ENCODE assay signal across 13 cellular contexts in the genomic region with DNA sequence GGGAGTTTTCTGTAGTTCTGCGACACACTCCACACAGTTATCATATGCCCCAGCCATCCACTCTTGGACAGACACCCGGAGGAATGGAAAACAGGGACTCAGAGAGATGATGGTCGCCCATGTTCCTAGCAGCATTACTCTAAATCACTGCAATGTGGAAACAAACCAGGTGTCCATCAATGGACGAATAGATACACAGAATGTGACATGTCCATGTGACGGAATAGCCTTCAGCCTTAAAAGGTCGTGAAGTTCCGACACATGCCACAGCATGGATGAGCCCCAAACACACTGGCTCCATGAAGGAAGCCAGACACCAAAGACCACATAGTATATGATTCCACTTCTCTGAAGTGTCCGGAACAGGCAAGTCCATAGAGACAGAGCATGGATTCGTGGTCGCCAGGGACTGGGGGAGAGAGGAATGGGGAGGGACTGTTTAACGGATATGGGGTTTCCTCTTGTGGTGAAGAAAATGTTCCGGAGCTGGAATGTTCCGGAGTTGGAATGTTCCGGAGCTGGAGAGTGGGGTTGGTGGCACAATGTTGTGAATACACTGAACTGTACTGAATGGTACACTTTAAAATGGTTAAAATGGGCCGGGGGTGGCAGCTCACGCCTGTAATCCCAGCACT. TPM values are rescaled to one million over a fixed set of nuclear protein-coding genes. Genes with fewer than 3 reads are reported as not detected.
DNase-seq lines count a peak whose midpoint lies in the region; ATAC-seq and TF ChIP-seq lines count a peak whose summit lies in the region.
"Had no signal": no experiment of that assay in that cellular context is flagged by ENCODE, and none has a peak within 500 bp of the region (broad histone marks: within the 10 kb centered on the region; RNA-seq: fewer than 3 reads in every experiment).

No MANE protein-coding gene starts in this region.

- peaks cover 81% of the 10 kb centered on the region for H3K4me1 Mint-ChIP-seq in central memory CD8-positive, alpha-beta T cell
- H3K4me1 Mint-ChIP-seq in naive thymus-derived CD4-positive, alpha-beta T cell: peaks cover 32 to 83% (median 57%) of the 10 kb centered on the region in 7 donors

- ATAC-seq in right cardiac atrium (peak; percentile 2 to 43), Right ventricle myocardium inferior (no peak), left lung (no peak), GM21528 (IDR thresholded peaks at IDR 0.05; ENCODE audit: low FRiP score, unreplicated experiment) (no peak), HG03460 (IDR thresholded peaks at IDR 0.05; ENCODE audit: unreplicated experiment) (no peak)
- ATAC-seq in central memory CD8-positive, alpha-beta T cell (replicated peaks; ENCODE audit: extremely low read depth, poor library complexity, severe bottlenecking): no peak
- ATAC-seq in naive thymus-derived CD4-positive, alpha-beta T cell: no peak

- H3K36me3 ChIP-seq in naive thymus-derived CD4-positive, alpha-beta T cell (ENCODE audit: control insufficient read depth in 2 of 3, insufficient read depth in 3 of 3, low read length in 3 of 3): no peaks in the 10 kb centered on the region
- H3K36me3 ChIP-seq in vagina: no peaks in the 10 kb centered on the region
- H3K36me3 ChIP-seq in left lung: no peaks in the 10 kb centered on the region

- no peak for TF ChIP-seq POLR2A in vagina (IDR thresholded peaks at IDR 0.05)

- CTCF ChIA-PET in naive thymus-derived CD4-positive, alpha-beta T cell (lab: Charles Lee): interaction anchor here (0.6 to 2.3 kb wide), 5 partner anchors 21 to 165 kb away, joined by 3 to 9 read pairs (median 3); a partner anchor contains a TSS

- H3K27me3 ChIP-seq in right cardiac atrium (ENCODE audit: control insufficient read depth, insufficient read depth) (no peaks in the 10 kb centered on the region), vagina (no peaks in the 10 kb centered on the region), left lung (no peaks in the 10 kb centered on the region)
- H3K27me3 ChIP-seq in naive thymus-derived CD4-positive, alpha-beta T cell (ENCODE audit: control insufficient read depth in 2 of 2, insufficient read depth in 2 of 2, low read length in 2 of 2): no peaks in the 10 kb centered on the region
- H3K27me3 ChIP-seq: dorsolateral prefrontal cortex had no signal

- no peaks in the 10 kb centered on the region for H3K27me3 Mint-ChIP-seq in central memory CD8-positive, alpha-beta T cell
- peaks cover 0 to 3% (median 0%) of the 10 kb centered on the region in 5 donors for H3K27me3 Mint-ChIP-seq in naive thymus-derived CD4-positive, alpha-beta T cell
- H3K27me3 Mint-ChIP-seq: activated naive CD4-positive, alpha-beta T cell treated with anti-CD3 and anti-CD28 coated beads, Interleukin-2, amount 50 U/mL, for 24 hours had no signal

- peaks cover 26% of the 10 kb centered on the region for H3K36me3 Mint-ChIP-seq in central memory CD8-positive, alpha-beta T cell (ENCODE audit: insufficient read depth)
- H3K36me3 Mint-ChIP-seq in naive thymus-derived CD4-positive, alpha-beta T cell: peaks cover 0 to 16% (median 0%) of the 10 kb centered on the region in 5 donors
- H3K36me3 Mint-ChIP-seq: activated naive CD4-positive, alpha-beta T cell treated with anti-CD3 and anti-CD28 coated beads, Interleukin-2, amount 50 U/mL, for 24 hours had no signal

- H3K4me3 ChIP-seq in right cardiac atrium (ENCODE audit: low read length) (no peak overlapping the region), vagina (no peak overlapping the region), left lung (no peak overlapping the region)
- H3K4me3 ChIP-seq in naive thymus-derived CD4-positive, alpha-beta T cell (ENCODE audit: low read length): no peak overlapping the region
- H3K4me3 ChIP-seq: dorsolateral prefrontal cortex had no signal

- POLR2A ChIA-PET in naive thymus-derived CD4-positive, alpha-beta T cell (lab: Charles Lee): interaction anchor here (0.8 to 1.8 kb wide), 4 partner anchors 10 to 32 kb away, joined by 3 to 6 read pairs (median 4); a partner anchor contains a TSS

- H3K9me3 ChIP-seq in right cardiac atrium (ENCODE audit: control insufficient read depth, low read length) (no peaks in the 10 kb centered on the region), vagina (no peaks in the 10 kb centered on the region), left lung (no peaks in the 10 kb centered on the region)
- H3K9me3 ChIP-seq in naive thymus-derived CD4-positive, alpha-beta T cell (ENCODE audit: control insufficient read depth in 2 of 3, low read length in 3 of 3): no peaks in the 10 kb centered on the region

- TF ChIP-seq CTCF in vagina (IDR thresholded peaks at IDR 0.05) (no peak), left lung (IDR thresholded peaks at IDR 0.05) (no peak)

- H3K27ac Mint-ChIP-seq in central memory CD8-positive, alpha-beta T cell (ENCODE audit: low read depth): peak overlapping the region; percentile 55
- H3K27ac Mint-ChIP-seq in naive thymus-derived CD4-positive, alpha-beta T cell: peak overlapping the region in 7 of 9 donors; percentile 3 to 100 (median 54)
- H3K27ac Mint-ChIP-seq: activated naive CD4-positive, alpha-beta T cell treated with anti-CD3 and anti-CD28 coated beads, Interleukin-2, amount 50 U/mL, for 24 hours had no signal

- H3K9me3 Mint-ChIP-seq in central memory CD8-positive, alpha-beta T cell: no peaks in the 10 kb centered on the region
- peaks cover 0 to 2% (median 0%) of the 10 kb centered on the region in 11 donors for H3K9me3 Mint-ChIP-seq in naive thymus-derived CD4-positive, alpha-beta T cell
- H3K9me3 Mint-ChIP-seq: activated naive CD4-positive, alpha-beta T cell treated with anti-CD3 and anti-CD28 coated beads, Interleukin-2, amount 50 U/mL, for 24 hours had no signal

- 53% methylated on average over 16 of the region's 16 CpGs for WGBS in right cardiac atrium

- H3K4me1 ChIP-seq in right cardiac atrium (ENCODE audit: control insufficient read depth, insufficient read depth, low read length) (peaks cover 15% of the 10 kb centered on the region), vagina (peaks cover 60% of the 10 kb centered on the region), left lung (peaks cover 8 to 53% of the 10 kb centered on the region in 2 donors)
- H3K4me1 ChIP-seq in naive thymus-derived CD4-positive, alpha-beta T cell (ENCODE audit: control insufficient read depth in 2 of 2, insufficient read depth in 2 of 2, low read length in 2 of 2): peaks cover 40 to 50% of the 10 kb centered on the region in 2 donors

- no peak overlapping the region for H3K27ac ChIP-seq in right cardiac atrium (ENCODE audit: low read length)
- no peak overlapping the region for H3K27ac ChIP-seq in naive thymus-derived CD4-positive, alpha-beta T cell (ENCODE audit: low read depth, low read length)
- H3K27ac ChIP-seq in vagina: peak overlapping the region; percentile 85
- peak overlapping the region in 1 of 2 donors; percentile 51 for H3K27ac ChIP-seq in left lung

- DNase-seq in right cardiac atrium (peak in 1 of 3 donors; percentile 26), Right ventricle myocardium inferior (ENCODE audit: missing footprints) (no peak), vagina (ENCODE audit: extremely low spot score in 2 of 2) (no peak), left lung (no peak)
- DNase-seq in central memory CD8-positive, alpha-beta T cell (ENCODE audit: low spot score in 2 of 2): no peak
- DNase-seq in naive thymus-derived CD4-positive, alpha-beta T cell: no peak
- DNase-seq: activated CD4-positive, CD25-positive, alpha-beta regulatory T cell; NCI-H1048; SHP77 treated with DMSO at 0.1 percent for 48 hours had no signal

- H3K4me3 Mint-ChIP-seq in central memory CD8-positive, alpha-beta T cell: peak overlapping the region; percentile 92
- H3K4me3 Mint-ChIP-seq in naive thymus-derived CD4-positive, alpha-beta T cell: peak overlapping the region in 7 of 10 donors; percentile 22 to 70 (median 41)
- H3K4me3 Mint-ChIP-seq: activated naive CD4-positive, alpha-beta T cell treated with anti-CD3 and anti-CD28 coated beads, Interleukin-2, amount 50 U/mL, for 24 hours had no signal

- intact Hi-C loops in right cardiac atrium (cut with DNase I): no loop called here
- intact Hi-C loops in Right ventricle myocardium inferior (cut with DNase I): no loop called here
- intact Hi-C loops in naive thymus-derived CD4-positive, alpha-beta T cell (cut with micrococcal nuclease): no loop called here
- intact Hi-C loops in vagina (cut with DNase I): no loop called here
- intact Hi-C loops in left lung (cut with DNase I): no loop called here

RNA-seq across cellular contexts. Expression of a gene that starts 28.7 kb away (rescaled TPM):
- 10 to 100 TPM; 21.9 to 43.6 (median 26.7) TPM for total RNA-seq in right cardiac atrium
- 7.8 TPM for polyA plus RNA-seq in right cardiac atrium
- total RNA-seq in Right ventricle myocardium inferior: 8.0 TPM
- total RNA-seq in naive thymus-derived CD4-positive, alpha-beta T cell: 10 to 100 TPM in 3 of 5 experiments, 1 to 10 TPM in 2; 8.6 to 27.2 (median 13.3) TPM
- polyA plus RNA-seq in naive thymus-derived CD4-positive, alpha-beta T cell: 1 to 10 TPM; 2.2 to 7.4 TPM
- total RNA-seq in vagina: 20.4 TPM
- total RNA-seq in left lung: 10 to 100 TPM; 24.9 to 31.4 TPM

Comparison
In these comparisons a context has a peak if more than half of its experiments do, and no peak if none do; other contexts are left out.
1. ATAC-seq: peak in right cardiac atrium (2 of 2); none in Right ventricle myocardium inferior (single experiment), central memory CD8-positive, alpha-beta T cell (single experiment), naive thymus-derived CD4-positive, alpha-beta T cell (single experiment), left lung (single experiment), GM21528 (single experiment) and HG03460 (single experiment).